Comparison of ENCODE assay signal across 8 cellular contexts in genomic region chr9:6681147-6681956, GRCh38. TPM values are rescaled to one million over a fixed set of nuclear protein-coding genes. Genes with fewer than 3 reads are reported as not detected.
DNase-seq lines count a peak whose midpoint lies in the region; ATAC-seq and TF ChIP-seq lines count a peak whose summit lies in the region.

No MANE protein-coding gene starts in this region.

- H3K36me3 Mint-ChIP-seq in chondrocyte (ENCODE audit: low read depth), result peaks cover 2% of the 10 kb centered on the region

- H3K27me3 Mint-ChIP-seq in chondrocyte (ENCODE audit: low read depth), result no peaks in the 10 kb centered on the region

- ATAC-seq in GM19035 (IDR thresholded peaks at IDR 0.05; ENCODE audit: unreplicated experiment), result peak; percentile 74
- ATAC-seq in HG03354 (IDR thresholded peaks at IDR 0.05; ENCODE audit: poor library complexity, severe bottlenecking, unreplicated experiment), result peak; percentile 77

- peak overlapping the region; percentile 86 for H3K4me3 ChIP-seq in AG10803 (ENCODE audit: low read length)

- peaks cover 23% of the 10 kb centered on the region for H3K4me1 Mint-ChIP-seq in chondrocyte (ENCODE audit: low read depth)

- peak overlapping the region; percentile 100 for H3K27ac Mint-ChIP-seq in chondrocyte (ENCODE audit: unreplicated experiment)

- no peak for TF ChIP-seq CTCF in AG10803 (conservative IDR thresholded peaks at IDR 0.05; ENCODE audit: low read length)
- TF ChIP-seq CTCF in chondrocyte (IDR thresholded peaks at IDR 0.05), result no peak

- H3K9me3 Mint-ChIP-seq in chondrocyte (ENCODE audit: low read depth), result no peaks in the 10 kb centered on the region

- DNase-seq in AG10803 (ENCODE audit: low read depth) (peak; percentile 96), NCI-H446 treated with DMSO at 0.1 percent for 48 hours (lab: John Stamatoyannopoulos, UW) (peak; percentile 99), chondrocyte (ENCODE audit: low spot score) (peak; percentile 97), kidney tubule cell (ENCODE audit: low spot score) (peak; percentile 99)
- peak; percentile 83 to 84 for DNase-seq in activated CD4-positive, alpha-beta T cell treated with anti-CD3 and anti-CD28 coated beads for 24 hours (ENCODE audit: low read depth in 2 of 2)
- peak; percentile 73 to 78 for DNase-seq in stimulated activated CD4-positive, alpha-beta T cell treated with anti-CD3 and anti-CD28 coated beads, Interleukin-1b, Interleukin-23, amount 100 ng/mL, for 1 hour (ENCODE audit: low read depth in 2 of 2)

- H3K4me3 Mint-ChIP-seq in chondrocyte (ENCODE audit: unreplicated experiment), result peak overlapping the region; percentile 94

RNA-seq across cellular contexts. Expression of gene GLDC, which starts 35.8 kb away (rescaled TPM):
- total RNA-seq in chondrocyte, result 0.25 to 0.48 TPM (median 0.44 TPM) in 3 replicates

Comparison
In these comparisons a context has a peak if more than half of its experiments do, and no peak if none do; other contexts are left out.
1. Peak in every context shown above with its lines: DNase-seq, ATAC-seq and H3K4me3 ChIP-seq.